Comparison of ENCODE assay signal across 12 cellular contexts in genomic region chr4:145731026-145731425, GRCh38. TPM values are rescaled to one million over a fixed set of nuclear protein-coding genes. Genes with fewer than 3 reads are reported as not detected.
A peak's percentile ranks its signal among the peaks of the same experiment; 100 is the strongest.
DNase-seq lines count a peak whose midpoint lies in the region; ATAC-seq, FAIRE-seq and TF ChIP-seq lines count a peak whose summit lies in the region.
"Had no signal": no experiment of that assay in that cellular context is flagged by ENCODE, and none has a peak within 500 bp of the region (broad histone marks: within the 10 kb centered on the region; RNA-seq: fewer than 3 reads in every experiment).

No MANE protein-coding gene starts in this region.

- H3K4me3 ChIP-seq in epithelial cell of proximal tubule (ENCODE audit: low read depth, low read length) (no peak overlapping the region), pancreas (no peak overlapping the region), right cardiac atrium (ENCODE audit: low read length) (no peak overlapping the region)
- H3K4me3 ChIP-seq: SK-N-MC had no signal

- peak; percentile 93 for DNase-seq in DMS53 treated with DMSO at 0.1 percent for 48 hours (lab: John Stamatoyannopoulos, UW; ENCODE audit: unreplicated experiment)
- peak; percentile 5 for DNase-seq in NCI-H2171 (lab: John Stamatoyannopoulos, UW)
- DNase-seq in epithelial cell of proximal tubule (ENCODE audit: low read depth) = peak; percentile 87
- DNase-seq in pancreas = peak in 4 of 6 donors; percentile 66 to 86 (median 78)
- DNase-seq in stimulated activated CD4-positive, alpha-beta T cell treated with anti-CD3 and anti-CD28 coated beads, Interleukin-15, amount 100 ng/mL, for 24 hours = no peak
- no peak for DNase-seq in right cardiac atrium
- DNase-seq: activated T-cell treated with anti-CD3 and anti-CD28 coated beads, Interleukin-2, amount 50 U/mL, for 1 hour; GOT3 had no signal

- H3K9me3 ChIP-seq in pancreas = no peaks in the 10 kb centered on the region
- H3K9me3 ChIP-seq in right cardiac atrium (ENCODE audit: control insufficient read depth, low read length) = no peaks in the 10 kb centered on the region

- FAIRE-seq in pancreas (lab: Jason Lieb, UNC) = no peak

- H3K27ac ChIP-seq in pancreas (peak overlapping the region in 2 of 4 donors; percentile 8 to 16), right cardiac atrium (ENCODE audit: low read length) (no peak overlapping the region)
- H3K27ac ChIP-seq: SK-N-MC had no signal

- TF ChIP-seq CTCF in epithelial cell of proximal tubule (conservative IDR thresholded peaks at IDR 0.05; ENCODE audit: low read depth, low read length) (no peak), pancreas (IDR thresholded peaks at IDR 0.05) (no peak)

- H3K4me1 ChIP-seq in pancreas (peaks cover 13 to 46% (median 32%) of the 10 kb centered on the region in 3 donors), right cardiac atrium (ENCODE audit: control insufficient read depth, insufficient read depth, low read length) (peaks cover 19% of the 10 kb centered on the region)

- WGBS in pancreas, 2 donors = 5 to 13% methylated on average over 1 of the region's 1 CpG
- WGBS in right cardiac atrium = 73% methylated on average over 1 of the region's 1 CpG

- H3K27me3 ChIP-seq in pancreas (no peaks in the 10 kb centered on the region), right cardiac atrium (ENCODE audit: control insufficient read depth, insufficient read depth) (no peaks in the 10 kb centered on the region)

- no peaks in the 10 kb centered on the region for H3K36me3 ChIP-seq in pancreas

- intact Hi-C loops in pancreas (cut with DNase I) = no loop called here
- intact Hi-C loops in right cardiac atrium (cut with DNase I) = loop anchor here in 2 of 4 donors (5.0 to 10.0 kb wide), 4 partner anchors 84 to 204 kb away; partner anchors contain the start of gene ZNF827 (in 2 of the 2)

- ATAC-seq in pancreas (peak; percentile 38 to 67 (median 46)), GM21717 (IDR thresholded peaks at IDR 0.05; ENCODE audit: unreplicated experiment) (no peak), GM18868 (IDR thresholded peaks at IDR 0.05; ENCODE audit: unreplicated experiment) (no peak), right cardiac atrium (no peak)

RNA-seq across cellular contexts. Expression of gene C4orf51, which starts 51.1 kb away (rescaled TPM):
- total RNA-seq in epithelial cell of proximal tubule (not detected in 2 replicates), pancreas (not detected), right cardiac atrium (not detected)
- polyA plus RNA-seq in pancreas (not detected), right cardiac atrium (not detected)
- total RNA-seq: mononuclear cell had no signal

Comparison
In these comparisons a context has a peak if more than half of its experiments do, and no peak if none do; other contexts are left out.
1. DNase-seq: peak in DMS53 treated with DMSO at 0.1 percent for 48 hours (single experiment), NCI-H2171 (single experiment), epithelial cell of proximal tubule (single experiment) and pancreas (4 of 6); none in stimulated activated CD4-positive, alpha-beta T cell treated with anti-CD3 and anti-CD28 coated beads, Interleukin-15, amount 100 ng/mL, for 24 hours (single experiment) and right cardiac atrium (0 of 3).
2. ATAC-seq: peak in pancreas (4 of 4); none in GM21717 (single experiment), GM18868 (single experiment) and right cardiac atrium (0 of 2).